8 cellular contexts compared by ENCODE assay signal in the genomic region with DNA sequence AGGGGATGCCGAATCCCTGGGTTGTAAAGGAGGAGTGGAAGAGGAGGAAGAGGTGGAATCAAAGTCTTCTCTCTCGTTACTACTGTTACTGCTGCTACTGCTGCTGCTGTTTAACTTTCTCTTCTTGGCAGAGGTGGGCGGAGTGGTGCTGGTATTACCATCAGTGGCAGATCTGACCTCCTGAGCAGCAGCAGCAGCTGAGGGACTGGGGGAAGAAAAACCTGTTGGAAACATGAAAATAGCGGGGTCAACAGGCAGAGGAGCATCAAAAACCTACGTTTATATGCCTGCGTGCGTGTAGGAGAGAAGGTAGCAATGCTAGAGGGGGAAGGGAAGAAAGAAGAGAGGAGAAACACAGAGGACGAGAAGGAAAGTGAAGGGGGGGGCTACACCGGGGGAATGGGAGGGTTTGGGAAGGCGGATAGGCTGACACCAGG. TPM values are rescaled to one million over a fixed set of nuclear protein-coding genes. Genes with fewer than 3 reads are reported as not detected.
DNase-seq lines count a peak whose midpoint lies in the region; ATAC-seq and TF ChIP-seq lines count a peak whose summit lies in the region.

No MANE protein-coding gene starts in this region.

- TF ChIP-seq CTCF in breast epithelium (IDR thresholded peaks at IDR 0.05) (no peak), GM10266 (IDR thresholded peaks at IDR 0.05; ENCODE audit: control insufficient read depth, insufficient read depth, low read depth, missing control alignments) (no peak)

- peaks cover 0 to 4% of the 10 kb centered on the region in 2 donors for H3K27me3 ChIP-seq in breast epithelium

- H3K4me1 ChIP-seq in breast epithelium = peaks cover 3 to 4% of the 10 kb centered on the region in 2 donors

- intact Hi-C loops in breast epithelium (cut with DNase I; ENCODE audit: low total_unique reads) = no loop called here

- no peak for TF ChIP-seq POLR2A in breast epithelium (IDR thresholded peaks at IDR 0.05)

- DNase-seq in activated gamma-delta T cell treated with Interleukin-2 at 50 U/mL for 16 hours (peak; percentile 39), activated gamma-delta T cell (lab: John Stamatoyannopoulos, UW) (no peak), T-helper 9 cell (peak; percentile 1), breast epithelium (ENCODE audit: low spot score in 2 of 2) (peak in 1 of 2 donors; percentile 25), kidney tubule cell (ENCODE audit: low spot score) (peak; percentile 34), GM10266 (ENCODE audit: extremely low spot score) (no peak)
- peak; percentile 31 to 48 for DNase-seq in stimulated activated CD4-positive, alpha-beta T cell treated with anti-CD3 and anti-CD28 coated beads, Interleukin-2, amount 100 ng/mL, for 24 hours

- peak overlapping the region; percentile 96 to 99 for H3K27ac ChIP-seq in breast epithelium

- peak; percentile 30 for ATAC-seq in HG03196 (IDR thresholded peaks at IDR 0.05; ENCODE audit: unreplicated experiment)

- H3K4me3 ChIP-seq in breast epithelium = peak overlapping the region; percentile 55 to 80 (median 63)

- no peaks in the 10 kb centered on the region for H3K36me3 ChIP-seq in breast epithelium

- no peaks in the 10 kb centered on the region for H3K9me3 ChIP-seq in breast epithelium

RNA-seq across cellular contexts. Expression of a gene that starts 0.3 kb away (rescaled TPM):
- 10 to 100 TPM; 38.7 to 45.5 (median 45.1) TPM for total RNA-seq in breast epithelium

RNA-seq across cellular contexts. Expression of a gene that starts 43.5 kb away (rescaled TPM):
- 10 to 100 TPM; 18.9 to 31.0 (median 30.8) TPM for total RNA-seq in breast epithelium

Comparison
In these comparisons a context has a peak if more than half of its experiments do, and no peak if none do; other contexts are left out.
1. DNase-seq: peak in activated gamma-delta T cell treated with Interleukin-2 at 50 U/mL for 16 hours (single experiment), T-helper 9 cell (single experiment), kidney tubule cell (single experiment) and stimulated activated CD4-positive, alpha-beta T cell treated with anti-CD3 and anti-CD28 coated beads, Interleukin-2, amount 100 ng/mL, for 24 hours (2 of 2); none in activated gamma-delta T cell (single experiment) and GM10266 (single experiment).